In genomic region chr9:136662656-136663310, GRCh38 we compare ENCODE assay signal across 11 cellular contexts. TPM values are rescaled to one million over a fixed set of nuclear protein-coding genes. Genes with fewer than 3 reads are reported as not detected.
DNase-seq lines count a peak whose midpoint lies in the region; ATAC-seq, FAIRE-seq and TF ChIP-seq lines count a peak whose summit lies in the region.
"Had no signal": no experiment of that assay in that cellular context is flagged by ENCODE, and none has a peak within 500 bp of the region (broad histone marks: within the 10 kb centered on the region; RNA-seq: fewer than 3 reads in every experiment).

TSS of gene EGFL7 (plus strand) at chr9:136662916. CDS start at chr9:136668283, 5,367 bp downstream.

- FAIRE-seq in RCC 7860 (lab: Jason Lieb, UNC), result no peak
- FAIRE-seq: A204.1 had no signal

- WGBS in ovary, 3 donors, result 55 to 61% (median 61%) methylated on average over 24 to 26 of the region's 26 CpGs

- POLR2A ChIA-PET in activated naive CD8-positive, alpha-beta T cell treated with anti-CD3 and anti-CD28 coated beads, Interleukin-2, amount 10 ng/mL, durations not matched to agents 7 days and 5 days (lab: Charles Lee), result interaction anchor here (1.8 kb wide), 1 partner anchor 24 kb away, joined by 6 read pairs; the partner anchor contains the start of gene AGPAT2

- no peak for TF ChIP-seq CTCF in cardiac muscle cell (IDR thresholded peaks at IDR 0.05; ENCODE audit: low read depth, low read length)
- TF ChIP-seq CTCF in ovary (IDR thresholded peaks at IDR 0.05), result no peak

- intact Hi-C loops in ovary (cut with DNase I), result no loop called here

- H3K4me1 ChIP-seq in cardiac muscle cell (ENCODE audit: low read depth) (peaks cover 12% of the 10 kb centered on the region), ovary (ENCODE audit: insufficient read depth) (no peaks in the 10 kb centered on the region)

- H3K4me3 ChIP-seq in cardiac muscle cell, result no peak within 1 kb of the TSS
- peak within 1 kb of the TSS; percentile 19 for H3K4me3 ChIP-seq in ovary

- H3K9me3 Mint-ChIP-seq in activated naive CD8-positive, alpha-beta T cell treated with anti-CD3 and anti-CD28 coated beads, Interleukin-2, amount 10 ng/mL, durations not matched to agents 7 days and 5 days, result no peaks in the 10 kb centered on the region
- H3K9me3 Mint-ChIP-seq in activated naive CD8-positive, alpha-beta T cell treated with anti-CD3 and anti-CD28 coated beads for 36 hours, result no peaks in the 10 kb centered on the region
- no peaks in the 10 kb centered on the region for H3K9me3 Mint-ChIP-seq in activated T-cell treated with anti-CD3 and anti-CD28 coated beads, Interleukin-2, amount 50 U/mL, for 4 hours

- no peaks in the 10 kb centered on the region for H3K9me3 ChIP-seq in cardiac muscle cell (ENCODE audit: low read depth)
- H3K9me3 ChIP-seq in ovary, result no peaks in the 10 kb centered on the region

- peaks cover 21% of the 10 kb centered on the region for H3K27me3 Mint-ChIP-seq in activated naive CD8-positive, alpha-beta T cell treated with anti-CD3 and anti-CD28 coated beads, Interleukin-2, amount 10 ng/mL, durations not matched to agents 7 days and 5 days
- H3K27me3 Mint-ChIP-seq in activated naive CD8-positive, alpha-beta T cell treated with anti-CD3 and anti-CD28 coated beads for 36 hours, result peaks cover 32% of the 10 kb centered on the region
- H3K27me3 Mint-ChIP-seq in activated T-cell treated with anti-CD3 and anti-CD28 coated beads, Interleukin-2, amount 50 U/mL, for 4 hours (ENCODE audit: low read depth), result peaks cover 26% of the 10 kb centered on the region

- no peak within 1 kb of the TSS for H3K4me3 Mint-ChIP-seq in activated naive CD8-positive, alpha-beta T cell treated with anti-CD3 and anti-CD28 coated beads, Interleukin-2, amount 10 ng/mL, durations not matched to agents 7 days and 5 days
- no peak within 1 kb of the TSS for H3K4me3 Mint-ChIP-seq in activated naive CD8-positive, alpha-beta T cell treated with anti-CD3 and anti-CD28 coated beads for 36 hours
- no peak within 1 kb of the TSS for H3K4me3 Mint-ChIP-seq in activated T-cell treated with anti-CD3 and anti-CD28 coated beads, Interleukin-2, amount 50 U/mL, for 4 hours

- H3K27ac ChIP-seq in cardiac muscle cell (no peak within 1 kb of the TSS), ovary (peak within 1 kb of the TSS in 1 of 2 donors; percentile 46)

- no peak for TF ChIP-seq POLR2A in ovary (IDR thresholded peaks at IDR 0.05)

- no peaks in the 10 kb centered on the region for H3K27me3 ChIP-seq in cardiac muscle cell
- H3K27me3 ChIP-seq in ovary, result peaks cover 3% of the 10 kb centered on the region

- peaks cover 8% of the 10 kb centered on the region for H3K4me1 Mint-ChIP-seq in activated naive CD8-positive, alpha-beta T cell treated with anti-CD3 and anti-CD28 coated beads, Interleukin-2, amount 10 ng/mL, durations not matched to agents 7 days and 5 days
- peaks cover 9% of the 10 kb centered on the region for H3K4me1 Mint-ChIP-seq in activated naive CD8-positive, alpha-beta T cell treated with anti-CD3 and anti-CD28 coated beads for 36 hours
- H3K4me1 Mint-ChIP-seq in activated T-cell treated with anti-CD3 and anti-CD28 coated beads, Interleukin-2, amount 50 U/mL, for 4 hours (ENCODE audit: low read depth), result peaks cover 11% of the 10 kb centered on the region

- ATAC-seq in activated naive CD8-positive, alpha-beta T cell treated with anti-CD3 and anti-CD28 coated beads, Interleukin-2, amount 10 ng/mL, durations not matched to agents 7 days and 5 days (ENCODE audit: low read depth), result no peak
- no peak for ATAC-seq in activated T-cell treated with anti-CD3 and anti-CD28 coated beads, Interleukin-2, amount 50 U/mL, for 4 hours
- ATAC-seq in GM18858 (IDR thresholded peaks at IDR 0.05; ENCODE audit: unreplicated experiment), result no peak

- DNase-seq in activated naive CD8-positive, alpha-beta T cell treated with anti-CD3 and anti-CD28 coated beads, Interleukin-2, amount 10 ng/mL, durations not matched to agents 7 days and 5 days, result peak; percentile 37
- no peak for DNase-seq in activated naive CD8-positive, alpha-beta T cell treated with anti-CD3 and anti-CD28 coated beads for 36 hours
- DNase-seq in cardiac muscle cell (ENCODE audit: low read depth in 1 of 2, low spot score in 1 of 2) (peak in 1 of 2 donors; percentile 52), ovary (peak in 1 of 5 donors; percentile 54), superior temporal gyrus (ENCODE audit: extremely low spot score) (no peak), RCC 7860 (ENCODE audit: low spot score) (no peak)
- no peak for DNase-seq in activated T-cell treated with anti-CD3 and anti-CD28 coated beads, Interleukin-2, amount 50 U/mL, for 4 hours
- DNase-seq: NCI-H1436, SHP77 had no signal

- no peaks in the 10 kb centered on the region for H3K36me3 Mint-ChIP-seq in activated naive CD8-positive, alpha-beta T cell treated with anti-CD3 and anti-CD28 coated beads, Interleukin-2, amount 10 ng/mL, durations not matched to agents 7 days and 5 days
- no peaks in the 10 kb centered on the region for H3K36me3 Mint-ChIP-seq in activated naive CD8-positive, alpha-beta T cell treated with anti-CD3 and anti-CD28 coated beads for 36 hours
- H3K36me3 Mint-ChIP-seq in activated T-cell treated with anti-CD3 and anti-CD28 coated beads, Interleukin-2, amount 50 U/mL, for 4 hours (ENCODE audit: insufficient read depth), result no peaks in the 10 kb centered on the region

- TF ChIP-seq EP300 in ovary (IDR thresholded peaks at IDR 0.05), result no peak

- H3K36me3 ChIP-seq in cardiac muscle cell (no peaks in the 10 kb centered on the region), ovary (no peaks in the 10 kb centered on the region)

- H3K27ac Mint-ChIP-seq in activated naive CD8-positive, alpha-beta T cell treated with anti-CD3 and anti-CD28 coated beads, Interleukin-2, amount 10 ng/mL, durations not matched to agents 7 days and 5 days, result no peak within 1 kb of the TSS
- no peak within 1 kb of the TSS for H3K27ac Mint-ChIP-seq in activated naive CD8-positive, alpha-beta T cell treated with anti-CD3 and anti-CD28 coated beads for 36 hours

RNA-seq across cellular contexts. Expression of gene EGFL7, which starts in this region (rescaled TPM):
- 1 to 10 TPM in 1 of 2 experiments, under 1 TPM in 1; 1.00 to 1.1 TPM for total RNA-seq in activated naive CD8-positive, alpha-beta T cell treated with anti-CD3 and anti-CD28 coated beads, Interleukin-2, amount 10 ng/mL, durations not matched to agents 7 days and 5 days
- 1 to 10 TPM in 1 of 2 experiments, under 1 TPM in 1; 0.94 to 1.2 TPM for total RNA-seq in activated naive CD8-positive, alpha-beta T cell treated with anti-CD3 and anti-CD28 coated beads for 36 hours
- total RNA-seq in cardiac muscle cell (64.1 and 82.9 TPM in 2 replicates), ovary (100 to 1,000 TPM in 1 of 7 donors, 10 to 100 TPM in 6; 27.1 to 113 (median 43.4) TPM)
- polyA plus RNA-seq in cardiac muscle cell (50.9 and 90.0 TPM in 2 replicates), ovary (100 to 1,000 TPM in 1 of 2 donors, under 1 TPM in 1; 0.18 to 105 TPM)
- 1 to 10 TPM; 2.3 to 4.3 (median 3.2) TPM for total RNA-seq in activated T-cell treated with anti-CD3 and anti-CD28 coated beads, Interleukin-2, amount 50 U/mL, for 4 hours

Comparison
In these comparisons a context has a peak if more than half of its experiments do, and no peak if none do; other contexts are left out.
1. RNA of gene EGFL7 (total RNA-seq): 64.1 to 82.9 TPM in cardiac muscle cell and 27.1 to 113 TPM in ovary; 2.3 to 4.3 TPM in activated T-cell treated with anti-CD3 and anti-CD28 coated beads, Interleukin-2, amount 50 U/mL, for 4 hours, 0.94 to 1.2 TPM in activated naive CD8-positive, alpha-beta T cell treated with anti-CD3 and anti-CD28 coated beads for 36 hours and 1.00 to 1.1 TPM in activated naive CD8-positive, alpha-beta T cell treated with anti-CD3 and anti-CD28 coated beads, Interleukin-2, amount 10 ng/mL, durations not matched to agents 7 days and 5 days; every median in the first group is over 4 times any median in the second.